1 cellular context compared by ENCODE assay signal in the genomic region with DNA sequence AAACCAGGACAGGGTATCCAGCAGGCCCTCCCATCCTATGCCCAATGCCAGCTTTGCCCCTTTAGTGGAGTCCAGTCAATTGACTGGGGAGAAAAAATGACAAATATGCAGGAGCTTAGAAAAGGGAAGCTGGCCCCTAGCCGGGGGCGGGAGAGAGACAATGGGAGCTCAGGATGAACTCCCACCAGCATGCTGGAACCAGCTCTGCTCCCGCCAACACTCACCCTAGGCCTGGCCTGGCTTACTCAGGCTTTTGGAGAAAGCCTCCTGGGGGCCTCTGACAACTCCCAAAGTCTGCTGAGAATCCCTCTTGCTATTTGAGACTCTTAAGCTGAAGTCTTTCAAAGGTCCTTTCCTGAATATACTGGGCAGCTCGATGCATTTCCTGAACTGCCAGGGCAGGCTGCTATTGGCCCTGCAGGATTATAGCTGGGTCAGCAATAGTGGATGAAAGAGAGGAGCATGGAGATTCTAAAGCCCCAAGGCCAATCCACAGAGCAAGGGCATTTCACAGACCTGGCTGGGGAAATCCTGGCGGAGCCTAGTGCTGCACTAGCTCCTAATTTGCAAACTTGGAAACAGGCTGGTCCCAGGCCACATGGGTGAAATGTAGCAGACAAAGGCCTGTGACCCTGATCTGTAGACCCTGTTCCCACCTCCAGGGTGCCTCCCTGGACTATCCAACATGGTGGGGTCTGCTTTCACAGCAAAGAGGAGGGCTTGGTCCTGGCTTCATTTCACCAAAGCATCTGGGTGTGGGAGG.
TF ChIP-seq lines count a peak whose summit lies in the region.

No MANE protein-coding gene starts in this region.

TF ChIP-seq in K562, 482 proteins besides CTCF, POLR2A, EP300 and RAD21:
- TF ChIP-seq TAF7 (tag; IDR thresholded peaks at IDR 0.05) (no peak), TCF7L2 (IDR thresholded peaks at IDR 0.05; ENCODE audit: low read depth, low read length) (no peak), FOXK2 (conservative IDR thresholded peaks at IDR 0.05 in 1 of 2, IDR thresholded peaks at IDR 0.05 in 1 of 2; ENCODE audit: low read depth in 2 of 2) (no peak), MAFF (IDR thresholded peaks at IDR 0.05; ENCODE audit: low read length) (0 out of 2 replicates have a peak, but pooled peaks have one; percentile 9), ARHGAP35 (IDR thresholded peaks at IDR 0.05; ENCODE audit: partially characterized antibody) (no peak), ZNF699 (CRISPR knock-in tag; IDR thresholded peaks at IDR 0.05; ENCODE audit: insufficient replicate concordance) (no peak), MAFK (IDR thresholded peaks at IDR 0.05; ENCODE audit: low read length) (0 out of 2 replicates have a peak, but pooled peaks have one; percentile 5), NCOA4 (IDR thresholded peaks at IDR 0.05; ENCODE audit: partially characterized antibody) (no peak), NONO (IDR thresholded peaks at IDR 0.05; ENCODE audit: low read depth in 2 of 2, low read length in 1 of 2) (no peak), C11orf30 (IDR thresholded peaks at IDR 0.05; ENCODE audit: low read depth) (0 out of 2 replicates have a peak, but pooled peaks have one; percentile 8), ZNF316 (IDR thresholded peaks at IDR 0.05) (peak; percentile 29; the same call in 1 of the 2 replicates), GABPA (tag; conservative IDR thresholded peaks at IDR 0.05; ENCODE audit: low read depth) (no peak)
TF ChIP-seq in K562: peak in this region for 4.
